In the genomic region with DNA sequence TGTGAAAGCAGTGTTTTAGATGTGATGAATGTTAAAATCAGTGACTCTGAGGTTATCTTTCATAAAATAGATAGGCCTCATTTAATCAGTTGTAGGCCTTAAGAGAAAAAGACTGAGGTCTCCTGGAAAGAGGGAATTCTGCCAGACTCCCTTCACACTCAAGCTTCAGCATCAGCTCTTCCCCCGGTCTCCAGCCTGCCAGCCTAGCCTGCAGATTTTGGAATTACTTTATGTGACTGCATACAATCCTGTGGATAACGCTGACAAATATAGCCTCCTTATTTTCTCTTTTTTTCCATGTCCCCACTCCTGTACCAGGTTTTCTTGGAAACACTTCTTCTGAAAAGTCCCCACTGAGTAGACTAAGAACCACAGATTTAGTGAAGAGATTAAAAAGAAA, we compare ENCODE assay signal across 3 cellular contexts.
"Had no signal": no experiment of that assay in that cellular context is flagged by ENCODE, and none has a peak within 500 bp of the region (broad histone marks: within the 10 kb centered on the region; RNA-seq: fewer than 3 reads in every experiment).

No MANE protein-coding gene starts in this region.

- DNase-seq: GDM1, GF-D8 had no signal

- H3K4me3 ChIP-seq: GM12878 had no signal
